1 cellular context compared by ENCODE assay signal in the genomic region with DNA sequence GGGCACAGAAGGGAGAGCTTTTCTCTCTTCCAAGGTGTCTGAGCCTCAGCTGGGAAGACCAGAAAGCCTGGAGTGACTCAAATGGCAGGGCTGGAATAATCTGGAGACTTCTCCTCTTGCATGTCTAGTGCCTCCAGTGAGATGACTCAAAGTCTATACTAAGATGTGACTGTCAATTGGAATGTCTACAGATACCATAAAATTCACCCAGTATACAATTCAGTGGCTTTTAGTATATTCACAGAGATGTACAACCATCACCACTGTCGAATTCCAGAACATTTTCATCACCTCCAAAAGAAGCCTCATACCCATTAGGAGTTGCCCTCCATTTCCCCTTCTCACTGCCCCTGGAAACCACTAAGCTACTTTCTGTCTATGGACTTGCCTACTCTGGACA.
TF ChIP-seq lines count a peak whose summit lies in the region.

No MANE protein-coding gene starts in this region.

TF ChIP-seq in SK-N-SH, 30 proteins besides CTCF, POLR2A, EP300 and RAD21:
- 0 out of 2 replicates have a peak, but pooled peaks have one; percentile 34 for TF ChIP-seq TEAD4 (IDR thresholded peaks at IDR 0.05; ENCODE audit: borderline replicate concordance, insufficient read depth)
- TF ChIP-seq RFX5 (IDR thresholded peaks at IDR 0.05; ENCODE audit: low read length), result no peak
- no peak for TF ChIP-seq GATA2 (CRISPR knock-in tag; IDR thresholded peaks at IDR 0.05)
- TF ChIP-seq TAF1 (IDR thresholded peaks at IDR 0.05; ENCODE audit: borderline replicate concordance, low read depth, low read length), result no peak
- 0 out of 2 replicates have a peak, but pooled peaks have one; percentile 21 for TF ChIP-seq TCF12 (IDR thresholded peaks at IDR 0.05)
- TF ChIP-seq SMC3 (IDR thresholded peaks at IDR 0.05; ENCODE audit: low read depth, low read length), result no peak
- TF ChIP-seq NRF1 (IDR thresholded peaks at IDR 0.05; ENCODE audit: low read depth, low read length), result no peak
- TF ChIP-seq, protein P1, sequence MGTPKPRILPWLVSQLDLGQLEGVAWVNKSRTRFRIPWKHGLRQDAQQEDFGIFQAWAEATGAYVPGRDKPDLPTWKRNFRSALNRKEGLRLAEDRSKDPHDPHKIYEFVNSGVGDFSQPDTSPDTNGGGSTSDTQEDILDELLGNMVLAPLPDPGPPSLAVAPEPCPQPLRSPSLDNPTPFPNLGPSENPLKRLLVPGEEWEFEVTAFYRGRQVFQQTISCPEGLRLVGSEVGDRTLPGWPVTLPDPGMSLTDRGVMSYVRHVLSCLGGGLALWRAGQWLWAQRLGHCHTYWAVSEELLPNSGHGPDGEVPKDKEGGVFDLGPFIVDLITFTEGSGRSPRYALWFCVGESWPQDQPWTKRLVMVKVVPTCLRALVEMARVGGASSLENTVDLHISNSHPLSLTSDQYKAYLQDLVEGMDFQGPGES (IDR thresholded peaks at IDR 0.05; ENCODE audit: low read depth, low read length), result no peak
- TF ChIP-seq, protein P2, sequence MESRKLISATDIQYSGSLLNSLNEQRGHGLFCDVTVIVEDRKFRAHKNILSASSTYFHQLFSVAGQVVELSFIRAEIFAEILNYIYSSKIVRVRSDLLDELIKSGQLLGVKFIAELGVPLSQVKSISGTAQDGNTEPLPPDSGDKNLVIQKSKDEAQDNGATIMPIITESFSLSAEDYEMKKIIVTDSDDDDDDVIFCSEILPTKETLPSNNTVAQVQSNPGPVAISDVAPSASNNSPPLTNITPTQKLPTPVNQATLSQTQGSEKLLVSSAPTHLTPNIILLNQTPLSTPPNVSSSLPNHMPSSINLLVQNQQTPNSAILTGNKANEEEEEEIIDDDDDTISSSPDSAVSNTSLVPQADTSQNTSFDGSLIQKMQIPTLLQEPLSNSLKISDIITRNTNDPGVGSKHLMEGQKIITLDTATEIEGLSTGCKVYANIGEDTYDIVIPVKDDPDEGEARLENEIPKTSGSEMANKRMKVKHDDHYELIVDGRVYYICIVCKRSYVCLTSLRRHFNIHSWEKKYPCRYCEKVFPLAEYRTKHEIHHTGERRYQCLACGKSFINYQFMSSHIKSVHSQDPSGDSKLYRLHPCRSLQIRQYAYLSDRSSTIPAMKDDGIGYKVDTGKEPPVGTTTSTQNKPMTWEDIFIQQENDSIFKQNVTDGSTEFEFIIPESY (IDR thresholded peaks at IDR 0.05; ENCODE audit: borderline replicate concordance, low read depth), result no peak
- TF ChIP-seq, protein P3, sequence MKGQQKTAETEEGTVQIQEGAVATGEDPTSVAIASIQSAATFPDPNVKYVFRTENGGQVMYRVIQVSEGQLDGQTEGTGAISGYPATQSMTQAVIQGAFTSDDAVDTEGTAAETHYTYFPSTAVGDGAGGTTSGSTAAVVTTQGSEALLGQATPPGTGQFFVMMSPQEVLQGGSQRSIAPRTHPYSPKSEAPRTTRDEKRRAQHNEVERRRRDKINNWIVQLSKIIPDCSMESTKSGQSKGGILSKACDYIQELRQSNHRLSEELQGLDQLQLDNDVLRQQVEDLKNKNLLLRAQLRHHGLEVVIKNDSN (IDR thresholded peaks at IDR 0.05; ENCODE audit: borderline replicate concordance, low read depth), result no peak
- no peak for TF ChIP-seq FOSL2 (IDR thresholded peaks at IDR 0.05; ENCODE audit: borderline replicate concordance, low read depth)
